1 cellular context compared by ENCODE assay signal in the genomic region with DNA sequence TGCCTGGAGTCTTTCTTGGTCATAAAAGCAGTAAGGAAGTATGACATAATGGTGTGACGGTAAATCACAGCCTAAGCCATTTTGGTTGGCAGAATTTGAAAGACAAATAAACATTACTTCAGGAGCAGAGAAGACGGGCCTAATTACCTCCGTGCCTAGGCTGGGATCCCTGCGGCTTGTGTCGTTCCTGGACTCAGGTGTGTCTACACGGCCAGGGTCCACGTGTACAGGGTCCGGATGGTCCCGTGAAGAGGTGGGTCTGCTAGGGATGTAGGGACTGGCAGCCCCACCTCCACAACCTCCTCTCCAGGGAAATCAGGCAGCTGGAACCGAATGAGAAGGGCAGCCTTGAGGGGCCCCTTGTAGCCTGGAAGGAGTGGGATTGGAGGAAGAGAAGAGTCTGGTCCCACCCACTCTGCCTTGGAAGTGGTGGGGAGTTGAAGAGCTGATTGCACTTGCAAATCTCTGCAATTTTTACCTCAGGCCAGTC.
TF ChIP-seq lines count a peak whose summit lies in the region.

No MANE protein-coding gene starts in this region.

TF ChIP-seq in HEK293, 187 proteins besides CTCF, POLR2A, EP300 and RAD21 (continued from another document and continues in another):
- TF ChIP-seq ZNF596 (tag by site-specific recombination; IDR thresholded peaks at IDR 0.05) (no peak), ZNF274 (IDR thresholded peaks at IDR 0.05; ENCODE audit: low read length) (no peak), ZNF274 (tag by site-specific recombination; IDR thresholded peaks at IDR 0.05; ENCODE audit: borderline replicate concordance) (no peak), ZNF433 (tag by site-specific recombination; IDR thresholded peaks at IDR 0.05; ENCODE audit: low read depth) (no peak), ZNF211 (tag by site-specific recombination; IDR thresholded peaks at IDR 0.05; ENCODE audit: low read depth) (no peak), ZNF239 (tag by site-specific recombination; IDR thresholded peaks at IDR 0.05) (no peak), ZNF514 (tag by site-specific recombination; IDR thresholded peaks at IDR 0.05) (no peak), ZNF221 (tag by site-specific recombination; IDR thresholded peaks at IDR 0.05; ENCODE audit: borderline replicate concordance) (no peak), ZNF571 (tag by site-specific recombination; IDR thresholded peaks at IDR 0.05) (no peak), HOXC10 (CRISPR knock-in tag; IDR thresholded peaks at IDR 0.05) (no peak), ZNF394 (tag by site-specific recombination; IDR thresholded peaks at IDR 0.05; ENCODE audit: borderline replicate concordance) (peak; percentile 58; the same call in 1 of the 2 replicates), KLF8 (tag by site-specific recombination; IDR thresholded peaks at IDR 0.05) (peak; percentile 60), GLI4 (tag by site-specific recombination; IDR thresholded peaks at IDR 0.05) (no peak), SP3 (tag by site-specific recombination; IDR thresholded peaks at IDR 0.05) (peak; percentile 53; the same call in 1 of the 2 replicates), PRDM1 (tag by site-specific recombination; IDR thresholded peaks at IDR 0.05) (no peak), MYNN (tag by site-specific recombination; IDR thresholded peaks at IDR 0.05; ENCODE audit: borderline replicate concordance) (no peak), ZNF585B (tag by site-specific recombination; IDR thresholded peaks at IDR 0.05) (no peak), ZNF626 (tag by site-specific recombination; IDR thresholded peaks at IDR 0.05) (no peak), ZNF629 (tag by site-specific recombination; IDR thresholded peaks at IDR 0.05) (peak; percentile 98), ZNF658 (tag by site-specific recombination; IDR thresholded peaks at IDR 0.05) (no peak), KLF7 (tag by site-specific recombination; IDR thresholded peaks at IDR 0.05; ENCODE audit: borderline replicate concordance) (no peak), ZNF37A (tag by site-specific recombination; IDR thresholded peaks at IDR 0.05) (no peak), ZNF664 (tag by site-specific recombination; IDR thresholded peaks at IDR 0.05) (no peak), ZIC2 (tag by site-specific recombination; IDR thresholded peaks at IDR 0.05) (peak; percentile 32; the same call in 1 of the 2 replicates), BCL11B (tag by site-specific recombination; IDR thresholded peaks at IDR 0.05; ENCODE audit: low read depth) (no peak), ZNF138 (tag by site-specific recombination; IDR thresholded peaks at IDR 0.05; ENCODE audit: borderline replicate concordance) (no peak), SP7 (tag by site-specific recombination; IDR thresholded peaks at IDR 0.05) (peak; percentile 94), ZBTB20 (tag by site-specific recombination; IDR thresholded peaks at IDR 0.05) (peak; percentile 69), KLF10 (tag by site-specific recombination; IDR thresholded peaks at IDR 0.05) (peak; percentile 52; the same call in 1 of the 2 replicates), MEIS1 (CRISPR knock-in tag; IDR thresholded peaks at IDR 0.05; ENCODE audit: borderline replicate concordance) (no peak), ZNF114 (tag by site-specific recombination; IDR thresholded peaks at IDR 0.05) (no peak)
- TF ChIP-seq, protein P1, sequence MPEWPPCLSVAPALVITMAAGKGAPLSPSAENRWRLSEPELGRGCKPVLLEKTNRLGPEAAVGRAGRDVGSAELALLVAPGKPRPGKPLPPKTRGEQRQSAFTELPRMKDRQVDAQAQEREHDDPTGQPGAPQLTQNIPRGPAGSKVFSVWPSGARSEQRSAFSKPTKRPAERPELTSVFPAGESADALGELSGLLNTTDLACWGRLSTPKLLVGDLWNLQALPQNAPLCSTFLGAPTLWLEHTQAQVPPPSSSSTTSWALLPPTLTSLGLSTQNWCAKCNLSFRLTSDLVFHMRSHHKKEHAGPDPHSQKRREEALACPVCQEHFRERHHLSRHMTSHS (tag by site-specific recombination; IDR thresholded peaks at IDR 0.05) = no peak
- TF ChIP-seq, protein P2, sequence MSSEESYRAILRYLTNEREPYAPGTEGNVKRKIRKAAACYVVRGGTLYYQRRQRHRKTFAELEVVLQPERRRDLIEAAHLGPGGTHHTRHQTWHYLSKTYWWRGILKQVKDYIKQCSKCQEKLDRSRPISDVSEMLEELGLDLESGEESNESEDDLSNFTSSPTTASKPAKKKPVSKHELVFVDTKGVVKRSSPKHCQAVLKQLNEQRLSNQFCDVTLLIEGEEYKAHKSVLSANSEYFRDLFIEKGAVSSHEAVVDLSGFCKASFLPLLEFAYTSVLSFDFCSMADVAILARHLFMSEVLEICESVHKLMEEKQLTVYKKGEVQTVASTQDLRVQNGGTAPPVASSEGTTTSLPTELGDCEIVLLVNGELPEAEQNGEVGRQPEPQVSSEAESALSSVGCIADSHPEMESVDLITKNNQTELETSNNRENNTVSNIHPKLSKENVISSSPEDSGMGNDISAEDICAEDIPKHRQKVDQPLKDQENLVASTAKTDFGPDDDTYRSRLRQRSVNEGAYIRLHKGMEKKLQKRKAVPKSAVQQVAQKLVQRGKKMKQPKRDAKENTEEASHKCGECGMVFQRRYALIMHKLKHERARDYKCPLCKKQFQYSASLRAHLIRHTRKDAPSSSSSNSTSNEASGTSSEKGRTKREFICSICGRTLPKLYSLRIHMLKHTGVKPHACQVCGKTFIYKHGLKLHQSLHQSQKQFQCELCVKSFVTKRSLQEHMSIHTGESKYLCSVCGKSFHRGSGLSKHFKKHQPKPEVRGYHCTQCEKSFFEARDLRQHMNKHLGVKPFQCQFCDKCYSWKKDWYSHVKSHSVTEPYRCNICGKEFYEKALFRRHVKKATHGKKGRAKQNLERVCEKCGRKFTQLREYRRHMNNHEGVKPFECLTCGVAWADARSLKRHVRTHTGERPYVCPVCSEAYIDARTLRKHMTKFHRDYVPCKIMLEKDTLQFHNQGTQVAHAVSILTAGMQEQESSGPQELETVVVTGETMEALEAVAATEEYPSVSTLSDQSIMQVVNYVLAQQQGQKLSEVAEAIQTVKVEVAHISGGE (tag by site-specific recombination; conservative IDR thresholded peaks at IDR 0.05; ENCODE audit: low read depth) = no peak
- TF ChIP-seq, protein P3, sequence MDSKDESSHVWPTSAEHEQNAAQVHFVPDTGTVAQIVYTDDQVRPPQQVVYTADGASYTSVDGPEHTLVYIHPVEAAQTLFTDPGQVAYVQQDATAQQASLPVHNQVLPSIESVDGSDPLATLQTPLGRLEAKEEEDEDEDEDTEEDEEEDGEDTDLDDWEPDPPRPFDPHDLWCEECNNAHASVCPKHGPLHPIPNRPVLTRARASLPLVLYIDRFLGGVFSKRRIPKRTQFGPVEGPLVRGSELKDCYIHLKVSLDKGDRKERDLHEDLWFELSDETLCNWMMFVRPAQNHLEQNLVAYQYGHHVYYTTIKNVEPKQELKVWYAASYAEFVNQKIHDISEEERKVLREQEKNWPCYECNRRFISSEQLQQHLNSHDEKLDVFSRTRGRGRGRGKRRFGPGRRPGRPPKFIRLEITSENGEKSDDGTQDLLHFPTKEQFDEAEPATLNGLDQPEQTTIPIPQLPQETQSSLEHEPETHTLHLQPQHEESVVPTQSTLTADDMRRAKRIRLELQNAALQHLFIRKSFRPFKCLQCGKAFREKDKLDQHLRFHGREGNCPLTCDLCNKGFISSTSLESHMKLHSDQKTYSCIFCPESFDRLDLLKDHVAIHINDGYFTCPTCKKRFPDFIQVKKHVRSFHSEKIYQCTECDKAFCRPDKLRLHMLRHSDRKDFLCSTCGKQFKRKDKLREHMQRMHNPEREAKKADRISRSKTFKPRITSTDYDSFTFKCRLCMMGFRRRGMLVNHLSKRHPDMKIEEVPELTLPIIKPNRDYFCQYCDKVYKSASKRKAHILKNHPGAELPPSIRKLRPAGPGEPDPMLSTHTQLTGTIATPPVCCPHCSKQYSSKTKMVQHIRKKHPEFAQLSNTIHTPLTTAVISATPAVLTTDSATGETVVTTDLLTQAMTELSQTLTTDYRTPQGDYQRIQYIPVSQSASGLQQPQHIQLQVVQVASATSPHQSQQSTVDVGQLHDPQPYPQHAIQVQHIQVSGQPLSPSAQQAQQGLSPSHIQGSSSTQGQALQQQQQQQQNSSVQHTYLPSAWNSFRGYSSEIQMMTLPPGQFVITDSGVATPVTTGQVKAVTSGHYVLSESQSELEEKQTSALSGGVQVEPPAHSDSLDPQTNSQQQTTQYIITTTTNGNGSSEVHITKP (tag by site-specific recombination; IDR thresholded peaks at IDR 0.05) = peak; percentile 76
- TF ChIP-seq, protein P4, sequence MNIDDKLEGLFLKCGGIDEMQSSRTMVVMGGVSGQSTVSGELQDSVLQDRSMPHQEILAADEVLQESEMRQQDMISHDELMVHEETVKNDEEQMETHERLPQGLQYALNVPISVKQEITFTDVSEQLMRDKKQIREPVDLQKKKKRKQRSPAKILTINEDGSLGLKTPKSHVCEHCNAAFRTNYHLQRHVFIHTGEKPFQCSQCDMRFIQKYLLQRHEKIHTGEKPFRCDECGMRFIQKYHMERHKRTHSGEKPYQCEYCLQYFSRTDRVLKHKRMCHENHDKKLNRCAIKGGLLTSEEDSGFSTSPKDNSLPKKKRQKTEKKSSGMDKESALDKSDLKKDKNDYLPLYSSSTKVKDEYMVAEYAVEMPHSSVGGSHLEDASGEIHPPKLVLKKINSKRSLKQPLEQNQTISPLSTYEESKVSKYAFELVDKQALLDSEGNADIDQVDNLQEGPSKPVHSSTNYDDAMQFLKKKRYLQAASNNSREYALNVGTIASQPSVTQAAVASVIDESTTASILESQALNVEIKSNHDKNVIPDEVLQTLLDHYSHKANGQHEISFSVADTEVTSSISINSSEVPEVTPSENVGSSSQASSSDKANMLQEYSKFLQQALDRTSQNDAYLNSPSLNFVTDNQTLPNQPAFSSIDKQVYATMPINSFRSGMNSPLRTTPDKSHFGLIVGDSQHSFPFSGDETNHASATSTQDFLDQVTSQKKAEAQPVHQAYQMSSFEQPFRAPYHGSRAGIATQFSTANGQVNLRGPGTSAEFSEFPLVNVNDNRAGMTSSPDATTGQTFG (tag by site-specific recombination; IDR thresholded peaks at IDR 0.05; ENCODE audit: borderline replicate concordance) = no peak
- TF ChIP-seq, protein P5, sequence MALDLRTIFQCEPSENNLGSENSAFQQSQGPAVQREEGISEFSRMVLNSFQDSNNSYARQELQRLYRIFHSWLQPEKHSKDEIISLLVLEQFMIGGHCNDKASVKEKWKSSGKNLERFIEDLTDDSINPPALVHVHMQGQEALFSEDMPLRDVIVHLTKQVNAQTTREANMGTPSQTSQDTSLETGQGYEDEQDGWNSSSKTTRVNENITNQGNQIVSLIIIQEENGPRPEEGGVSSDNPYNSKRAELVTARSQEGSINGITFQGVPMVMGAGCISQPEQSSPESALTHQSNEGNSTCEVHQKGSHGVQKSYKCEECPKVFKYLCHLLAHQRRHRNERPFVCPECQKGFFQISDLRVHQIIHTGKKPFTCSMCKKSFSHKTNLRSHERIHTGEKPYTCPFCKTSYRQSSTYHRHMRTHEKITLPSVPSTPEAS (tag by site-specific recombination; IDR thresholded peaks at IDR 0.05) = no peak
- TF ChIP-seq, protein P6, sequence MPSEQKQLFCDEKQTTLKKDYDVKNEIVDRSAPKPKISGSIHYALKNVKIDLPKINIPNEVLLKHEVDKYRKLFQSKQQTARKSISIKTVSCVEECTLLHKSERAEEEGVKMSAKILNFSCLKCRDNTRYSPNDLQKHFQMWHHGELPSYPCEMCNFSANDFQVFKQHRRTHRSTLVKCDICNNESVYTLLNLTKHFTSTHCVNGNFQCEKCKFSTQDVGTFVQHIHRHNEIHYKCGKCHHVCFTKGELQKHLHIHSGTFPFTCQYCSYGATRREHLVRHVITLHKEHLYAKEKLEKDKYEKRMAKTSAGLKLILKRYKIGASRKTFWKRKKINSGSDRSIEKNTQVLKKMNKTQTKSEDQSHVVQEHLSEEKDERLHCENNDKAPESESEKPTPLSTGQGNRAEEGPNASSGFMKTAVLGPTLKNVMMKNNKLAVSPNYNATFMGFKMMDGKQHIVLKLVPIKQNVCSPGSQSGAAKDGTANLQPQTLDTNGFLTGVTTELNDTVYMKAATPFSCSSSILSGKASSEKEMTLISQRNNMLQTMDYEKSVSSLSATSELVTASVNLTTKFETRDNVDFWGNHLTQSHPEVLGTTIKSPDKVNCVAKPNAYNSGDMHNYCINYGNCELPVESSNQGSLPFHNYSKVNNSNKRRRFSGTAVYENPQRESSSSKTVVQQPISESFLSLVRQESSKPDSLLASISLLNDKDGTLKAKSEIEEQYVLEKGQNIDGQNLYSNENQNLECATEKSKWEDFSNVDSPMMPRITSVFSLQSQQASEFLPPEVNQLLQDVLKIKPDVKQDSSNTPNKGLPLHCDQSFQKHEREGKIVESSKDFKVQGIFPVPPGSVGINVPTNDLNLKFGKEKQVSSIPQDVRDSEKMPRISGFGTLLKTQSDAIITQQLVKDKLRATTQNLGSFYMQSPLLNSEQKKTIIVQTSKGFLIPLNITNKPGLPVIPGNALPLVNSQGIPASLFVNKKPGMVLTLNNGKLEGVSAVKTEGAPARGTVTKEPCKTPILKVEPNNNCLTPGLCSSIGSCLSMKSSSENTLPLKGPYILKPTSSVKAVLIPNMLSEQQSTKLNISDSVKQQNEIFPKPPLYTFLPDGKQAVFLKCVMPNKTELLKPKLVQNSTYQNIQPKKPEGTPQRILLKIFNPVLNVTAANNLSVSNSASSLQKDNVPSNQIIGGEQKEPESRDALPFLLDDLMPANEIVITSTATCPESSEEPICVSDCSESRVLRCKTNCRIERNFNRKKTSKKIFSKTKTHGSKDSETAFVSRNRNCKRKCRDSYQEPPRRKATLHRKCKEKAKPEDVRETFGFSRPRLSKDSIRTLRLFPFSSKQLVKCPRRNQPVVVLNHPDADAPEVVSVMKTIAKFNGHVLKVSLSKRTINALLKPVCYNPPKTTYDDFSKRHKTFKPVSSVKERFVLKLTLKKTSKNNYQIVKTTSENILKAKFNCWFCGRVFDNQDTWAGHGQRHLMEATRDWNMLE (tag by site-specific recombination; conservative IDR thresholded peaks at IDR 0.05; ENCODE audit: low read depth) = no peak
- TF ChIP-seq, protein P7, sequence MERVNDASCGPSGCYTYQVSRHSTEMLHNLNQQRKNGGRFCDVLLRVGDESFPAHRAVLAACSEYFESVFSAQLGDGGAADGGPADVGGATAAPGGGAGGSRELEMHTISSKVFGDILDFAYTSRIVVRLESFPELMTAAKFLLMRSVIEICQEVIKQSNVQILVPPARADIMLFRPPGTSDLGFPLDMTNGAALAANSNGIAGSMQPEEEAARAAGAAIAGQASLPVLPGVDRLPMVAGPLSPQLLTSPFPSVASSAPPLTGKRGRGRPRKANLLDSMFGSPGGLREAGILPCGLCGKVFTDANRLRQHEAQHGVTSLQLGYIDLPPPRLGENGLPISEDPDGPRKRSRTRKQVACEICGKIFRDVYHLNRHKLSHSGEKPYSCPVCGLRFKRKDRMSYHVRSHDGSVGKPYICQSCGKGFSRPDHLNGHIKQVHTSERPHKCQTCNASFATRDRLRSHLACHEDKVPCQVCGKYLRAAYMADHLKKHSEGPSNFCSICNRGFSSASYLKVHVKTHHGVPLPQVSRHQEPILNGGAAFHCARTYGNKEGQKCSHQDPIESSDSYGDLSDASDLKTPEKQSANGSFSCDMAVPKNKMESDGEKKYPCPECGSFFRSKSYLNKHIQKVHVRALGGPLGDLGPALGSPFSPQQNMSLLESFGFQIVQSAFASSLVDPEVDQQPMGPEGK (tag by site-specific recombination; IDR thresholded peaks at IDR 0.05) = peak; percentile 82
- TF ChIP-seq, protein P8, sequence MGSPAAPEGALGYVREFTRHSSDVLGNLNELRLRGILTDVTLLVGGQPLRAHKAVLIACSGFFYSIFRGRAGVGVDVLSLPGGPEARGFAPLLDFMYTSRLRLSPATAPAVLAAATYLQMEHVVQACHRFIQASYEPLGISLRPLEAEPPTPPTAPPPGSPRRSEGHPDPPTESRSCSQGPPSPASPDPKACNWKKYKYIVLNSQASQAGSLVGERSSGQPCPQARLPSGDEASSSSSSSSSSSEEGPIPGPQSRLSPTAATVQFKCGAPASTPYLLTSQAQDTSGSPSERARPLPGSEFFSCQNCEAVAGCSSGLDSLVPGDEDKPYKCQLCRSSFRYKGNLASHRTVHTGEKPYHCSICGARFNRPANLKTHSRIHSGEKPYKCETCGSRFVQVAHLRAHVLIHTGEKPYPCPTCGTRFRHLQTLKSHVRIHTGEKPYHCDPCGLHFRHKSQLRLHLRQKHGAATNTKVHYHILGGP (tag by site-specific recombination; IDR thresholded peaks at IDR 0.05) = no peak
